In genomic region chr15:52679232-52680040, GRCh38 we compare ENCODE assay signal across 8 cellular contexts. TPM values are rescaled to one million over a fixed set of nuclear protein-coding genes. Genes with fewer than 3 reads are reported as not detected.
DNase-seq lines count a peak whose midpoint lies in the region; ATAC-seq, FAIRE-seq and TF ChIP-seq lines count a peak whose summit lies in the region.

TSS of gene ATOSA (minus strand) at chr15:52679388. CDS start at chr15:52678021, 1,367 bp downstream.

- no peaks in the 10 kb centered on the region for H3K9me1 ChIP-seq in keratinocyte (ENCODE audit: control insufficient read depth, extremely low read depth, insufficient read depth, low read length)

- H3K36me3 ChIP-seq in keratinocyte (ENCODE audit: control insufficient read depth in 2 of 2, extremely low read depth in 1 of 2, insufficient read depth in 2 of 2, low read length in 2 of 2) = no peaks in the 10 kb centered on the region

- no peaks in the 10 kb centered on the region for H3K9me3 ChIP-seq in keratinocyte (ENCODE audit: control insufficient read depth, low read depth, low read length)

- H4K20me1 ChIP-seq in keratinocyte (ENCODE audit: control insufficient read depth, extremely low read depth, insufficient read depth, low read length) = no peaks in the 10 kb centered on the region

- H3K79me2 ChIP-seq in keratinocyte (ENCODE audit: control insufficient read depth, insufficient read depth, low read length) = no peaks in the 10 kb centered on the region

- ATAC-seq in GM19025 (IDR thresholded peaks at IDR 0.05; ENCODE audit: low read depth, unreplicated experiment) = peak; percentile 65
- peak; percentile 62 for ATAC-seq in HG03342 (IDR thresholded peaks at IDR 0.05; ENCODE audit: unreplicated experiment)

- DNase-seq in AG09319 (ENCODE audit: extremely low read depth, low read depth) (peak; percentile 59), NCI-H446 (lab: John Stamatoyannopoulos, UW) (peak; percentile 28 to 82), cerebellar nuclear complex (lab: John Stamatoyannopoulos, UW) (peak; percentile 73 to 84), keratinocyte (ENCODE audit: low read depth, low spot score) (peak; percentile 26)
- DNase-seq in activated CD4-positive, alpha-beta T cell treated with anti-CD3 and anti-CD28 coated beads for 1 hour = peak; percentile 82
- DNase-seq in stimulated activated CD4-positive, alpha-beta T cell treated with anti-CD3 and anti-CD28 coated beads, Interleukin-15, amount 100 ng/mL, for 1 hour (ENCODE audit: low read depth in 1 of 2, low spot score in 1 of 2) = peak; percentile 80

- peak within 1 kb of the TSS; percentile 91 for H3K9ac ChIP-seq in keratinocyte (ENCODE audit: control insufficient read depth, extremely low read depth, insufficient read depth, low read length)

- peak; percentile 20 for FAIRE-seq in keratinocyte (lab: Jason Lieb, UNC)

- dilution Hi-C loops in keratinocyte (cut with MboI; ENCODE audit: extremely low pct_ligation_motif_present, low sequenced_read_pairs) = no loop called here

- peaks cover 14% of the 10 kb centered on the region for H3K4me1 ChIP-seq in keratinocyte (ENCODE audit: control insufficient read depth, extremely low read depth, insufficient read depth, low read length)

- no peaks in the 10 kb centered on the region for H3K27me3 ChIP-seq in keratinocyte (ENCODE audit: control insufficient read depth, extremely low read depth, insufficient read depth, low read length)

- H3K27ac ChIP-seq in keratinocyte (ENCODE audit: control insufficient read depth, insufficient read depth, low read length) = peak within 1 kb of the TSS; percentile 79

- no peak; the same call in 1 of the 2 replicates for TF ChIP-seq CTCF in AG09319 (IDR thresholded peaks at IDR 0.05; ENCODE audit: low read depth, low read length)
- peak in 1 of 3 experiments; percentile 15 for TF ChIP-seq CTCF in keratinocyte (optimal IDR thresholded peaks at IDR 0.05 in 1 of 3, IDR thresholded peaks at IDR 0.05 in 1 of 3, conservative IDR thresholded peaks at IDR 0.05 in 1 of 3; ENCODE audit: extremely low read depth in 1 of 3, insufficient read depth in 2 of 3, low read length in 3 of 3)

- peak within 1 kb of the TSS; percentile 100 for H3K4me2 ChIP-seq in keratinocyte (ENCODE audit: control insufficient read depth, extremely low read depth, insufficient read depth, low read depth, low read length)

- peak within 1 kb of the TSS; percentile 79 to 94 (median 88) for H3K4me3 ChIP-seq in keratinocyte (ENCODE audit: control insufficient read depth in 2 of 3, extremely low read depth in 1 of 3, insufficient read depth in 2 of 3, low read depth in 1 of 3, low read length in 3 of 3)

- H2AFZ ChIP-seq in keratinocyte (ENCODE audit: control insufficient read depth, low read length) = peak within 1 kb of the TSS; percentile 96

RNA-seq across cellular contexts. Expression of gene ATOSA, which starts in this region (rescaled TPM):
- 6.1 to 19.9 TPM (median 18.5 TPM) in 3 replicates for polyA plus RNA-seq in keratinocyte
- 64.0 TPM for polyA plus RNA-seq in keratinocyte (2011; ENCODE audit: low read depth)
- polyA plus RNA-seq in keratinocyte (2011; cell fraction: cytosol; rRNA removed) = 6.5 and 14.8 TPM in 2 replicates
- polyA plus RNA-seq in keratinocyte (2011; cell fraction: nucleus; rRNA removed) = 42.5 and 45.4 TPM in 2 replicates
- polyA plus RNA-seq in keratinocyte (2012; ENCODE audit: low replicate concordance) = 5.7 and 17.0 TPM in 2 replicates
- polyA minus RNA-seq in keratinocyte = 1.7 to 16.7 TPM (median 9.9 TPM) in 3 replicates
- polyA minus RNA-seq in keratinocyte (2011; cell fraction: cytosol; rRNA and poly(A)+ RNA removed) = 5.4 TPM
- 23.8 and 52.0 TPM in 2 replicates for polyA minus RNA-seq in keratinocyte (2011; cell fraction: nucleus; rRNA and poly(A)+ RNA removed)

Comparison
In these comparisons a context has a peak if more than half of its experiments do, and no peak if none do; other contexts are left out.
1. Peak in every context shown above with its lines: DNase-seq, ATAC-seq, H3K4me3 ChIP-seq and H3K27ac ChIP-seq.
2. DNase-seq: peak in every context shown above with its lines; median percentile 82 in activated CD4-positive, alpha-beta T cell treated with anti-CD3 and anti-CD28 coated beads for 1 hour; 80 in stimulated activated CD4-positive, alpha-beta T cell treated with anti-CD3 and anti-CD28 coated beads, Interleukin-15, amount 100 ng/mL, for 1 hour; 78 in cerebellar nuclear complex; 59 in AG09319; 55 in NCI-H446; 26 in keratinocyte.